In the genomic region with DNA sequence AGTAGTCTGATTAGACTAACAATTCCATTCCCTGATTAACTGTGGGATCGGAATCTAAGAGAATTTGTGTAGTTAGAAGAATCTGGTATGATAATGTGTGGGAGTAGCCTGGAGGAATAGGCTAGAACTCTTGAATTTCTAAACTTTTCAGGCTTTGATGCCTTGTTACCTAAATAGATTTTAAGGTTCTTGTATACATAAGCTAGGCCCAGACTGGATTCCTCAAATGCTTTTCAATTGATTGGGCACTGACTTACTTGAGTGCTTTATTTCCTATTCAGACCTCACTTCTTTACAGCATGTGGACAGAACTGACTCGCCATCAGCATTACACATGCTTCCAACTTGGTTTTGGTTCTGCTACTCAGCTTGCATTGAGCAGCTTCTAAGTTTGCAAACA, we compare ENCODE assay signal across 15 cellular contexts. TPM values are rescaled to one million over a fixed set of nuclear protein-coding genes. Genes with fewer than 3 reads are reported as not detected.
A peak's percentile ranks its signal among the peaks of the same experiment; 100 is the strongest.
DNase-seq lines count a peak whose midpoint lies in the region; ATAC-seq and TF ChIP-seq lines count a peak whose summit lies in the region.
"Had no signal": no experiment of that assay in that cellular context is flagged by ENCODE, and none has a peak within 500 bp of the region (broad histone marks: within the 10 kb centered on the region; RNA-seq: fewer than 3 reads in every experiment).

No MANE protein-coding gene starts in this region.

- peak overlapping the region; percentile 52 for H3K9ac ChIP-seq in adipocyte (ENCODE audit: low read length)
- H3K9ac ChIP-seq in skeletal muscle satellite cell (ENCODE audit: low read depth, low read length) = peak overlapping the region; percentile 20

- no peak for TF ChIP-seq CTCF in foreskin keratinocyte (conservative IDR thresholded peaks at IDR 0.05)

- DNase-seq in ELR (ENCODE audit: low read depth) (peak; percentile 64), adipocyte (ENCODE audit: low read depth) (peak; percentile 86), foreskin keratinocyte (peak; percentile 36 to 70)
- DNase-seq in naive thymus-derived CD8-positive, alpha-beta T cell = no peak
- no peak for DNase-seq in activated CD4-positive, alpha-beta T cell treated with anti-CD3 and anti-CD28 coated beads, Interleukin-2, amount 50 U/mL, for 1 hour
- DNase-seq: activated CD8-positive, alpha-beta memory T cell treated with anti-CD3 and anti-CD28 coated beads for 24 hours; DMS153; GOT3; MV-4-11; NCI-H748 treated with DMSO at 0.1 percent for 48 hours; stimulated activated naive CD8-positive, alpha-beta T cell treated with anti-CD3 and anti-CD28 coated beads, Interleukin-15, Interleukin-2, amounts not matched to agents 100 U/mL and 50 U/mL, for 24 hours; T-helper 1 cell had no signal

- H3K9me3 Mint-ChIP-seq in naive thymus-derived CD8-positive, alpha-beta T cell = no peaks in the 10 kb centered on the region

- H3K36me3 ChIP-seq in adipocyte (ENCODE audit: control insufficient read depth, insufficient read depth, low read length, severe bottlenecking) (no peaks in the 10 kb centered on the region), skeletal muscle satellite cell (ENCODE audit: insufficient read depth, low read length) (no peaks in the 10 kb centered on the region)

- H3K9me3 ChIP-seq in adipocyte (ENCODE audit: control insufficient read depth, low read length) (no peaks in the 10 kb centered on the region), skeletal muscle satellite cell (replicated peaks; ENCODE audit: low read length) (no peaks in the 10 kb centered on the region)

- peaks cover 45% of the 10 kb centered on the region for H3K4me1 ChIP-seq in adipocyte (ENCODE audit: control insufficient read depth, insufficient read depth, low read length)
- peaks cover 3% of the 10 kb centered on the region for H3K4me1 ChIP-seq in foreskin keratinocyte
- peaks cover 17% of the 10 kb centered on the region for H3K4me1 ChIP-seq in skeletal muscle satellite cell (ENCODE audit: control insufficient read depth, insufficient read depth, low read length)

- no peak overlapping the region for H3K4me3 Mint-ChIP-seq in naive thymus-derived CD8-positive, alpha-beta T cell

- H3K4me3 ChIP-seq in adipocyte (ENCODE audit: low read length) (peak overlapping the region; percentile 15), skeletal muscle satellite cell (ENCODE audit: low read length) (no peak overlapping the region)

- H3K27ac ChIP-seq in foreskin keratinocyte = no peak overlapping the region

- H3K27me3 Mint-ChIP-seq in naive thymus-derived CD8-positive, alpha-beta T cell = peaks cover 0 to 7% (median 4%) of the 10 kb centered on the region in 5 donors

- POLR2A ChIA-PET in naive thymus-derived CD8-positive, alpha-beta T cell (lab: Charles Lee) = no interaction called here

- H3K27ac Mint-ChIP-seq in naive thymus-derived CD8-positive, alpha-beta T cell = no peak overlapping the region

- peaks cover 5 to 7% (median 5%) of the 10 kb centered on the region in 4 donors for H3K4me1 Mint-ChIP-seq in naive thymus-derived CD8-positive, alpha-beta T cell

- ATAC-seq in foreskin keratinocyte (peak; percentile 51), HG03439 (IDR thresholded peaks at IDR 0.05; ENCODE audit: unreplicated experiment) (no peak), GM21723 (IDR thresholded peaks at IDR 0.05; ENCODE audit: unreplicated experiment) (no peak)
- no peak for ATAC-seq in naive thymus-derived CD8-positive, alpha-beta T cell
- ATAC-seq: stimulated activated naive CD8-positive, alpha-beta T cell treated with anti-CD3 and anti-CD28 coated beads, Interleukin-15, Interleukin-2, amounts not matched to agents 100 U/mL and 50 U/mL, for 24 hours had no signal

- no peaks in the 10 kb centered on the region for H3K27me3 ChIP-seq in adipocyte (replicated peaks; ENCODE audit: control insufficient read depth, insufficient read depth, low read length)
- H3K27me3 ChIP-seq in foreskin keratinocyte = no peaks in the 10 kb centered on the region
- H3K27me3 ChIP-seq in skeletal muscle satellite cell (ENCODE audit: control insufficient read depth, insufficient read depth, low read length) = no peaks in the 10 kb centered on the region

- H3K36me3 Mint-ChIP-seq in naive thymus-derived CD8-positive, alpha-beta T cell = no peaks in the 10 kb centered on the region

- H3K4me2 ChIP-seq in skeletal muscle satellite cell (ENCODE audit: low read length) = no peak overlapping the region

RNA-seq across cellular contexts. Expression of a gene that starts 5.5 kb away (rescaled TPM):
- 1.5 and 1.7 TPM in 2 replicates for total RNA-seq in foreskin keratinocyte
- polyA plus RNA-seq in foreskin keratinocyte = 0.18 and 0.21 TPM in 2 replicates
- 1.8 and 2.8 TPM in 2 replicates for total RNA-seq in skeletal muscle satellite cell (2012; rRNA removed)
- 1 to 10 TPM; 2.3 to 3.8 TPM for total RNA-seq in naive thymus-derived CD8-positive, alpha-beta T cell
- polyA plus RNA-seq in naive thymus-derived CD8-positive, alpha-beta T cell = under 1 TPM in 2 of 3 donors, not detected in 1; 0.22 to 0.23 TPM

Comparison
In these comparisons a context has a peak if more than half of its experiments do, and no peak if none do; other contexts are left out.
1. DNase-seq: peak in ELR (single experiment), adipocyte (single experiment) and foreskin keratinocyte (2 of 2); none in naive thymus-derived CD8-positive, alpha-beta T cell (0 of 10) and activated CD4-positive, alpha-beta T cell treated with anti-CD3 and anti-CD28 coated beads, Interleukin-2, amount 50 U/mL, for 1 hour (single experiment).